ENCODE assay signal across 32 cellular contexts in the genomic region with DNA sequence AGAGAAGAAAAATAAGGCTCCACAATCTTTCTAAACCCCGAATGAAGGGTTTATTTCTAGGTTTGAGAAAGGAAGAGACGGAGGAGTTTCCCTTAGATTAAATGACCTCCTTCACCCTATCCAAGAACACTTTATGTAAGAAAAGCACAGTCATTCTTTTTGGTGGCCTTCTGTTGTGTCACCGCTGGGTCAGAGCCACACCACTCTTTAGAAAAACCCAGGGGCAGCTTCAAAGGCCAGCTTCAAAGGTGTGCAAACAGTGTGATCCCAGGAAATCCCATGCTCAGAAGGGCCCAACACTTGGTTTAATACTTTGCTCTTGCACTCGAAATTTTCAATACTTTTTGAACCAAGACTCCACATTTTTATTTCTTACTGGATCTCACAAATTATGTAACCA. TPM values are rescaled to one million over a fixed set of nuclear protein-coding genes. Genes with fewer than 3 reads are reported as not detected.
"Had no signal": no experiment of that assay in that cellular context is flagged by ENCODE, and none has a peak within 500 bp of the region (broad histone marks: within the 10 kb centered on the region; RNA-seq: fewer than 3 reads in every experiment).

No MANE protein-coding gene starts in this region.

- H3K4me1 ChIP-seq: ascending aorta, breast epithelium, esophagus muscularis mucosa, foreskin keratinocyte, gastrocnemius medialis, heart left ventricle had no signal

- H3K9me3 ChIP-seq: ascending aorta, breast epithelium, esophagus muscularis mucosa, gastrocnemius medialis had no signal

- ATAC-seq: activated naive CD4-positive, alpha-beta T cell treated with anti-CD3 and anti-CD28 coated beads, Interleukin-2, amount 50 U/mL, for 72 hours; activated T-cell treated with anti-CD3 and anti-CD28 coated beads, Interleukin-2, amount 50 U/mL, for 72 hours; foreskin keratinocyte; gastrocnemius medialis; heart left ventricle; WTC11 had no signal

- H3K27ac ChIP-seq: ascending aorta, breast epithelium, cardiac muscle cell, coronary artery, dorsolateral prefrontal cortex, esophagus muscularis mucosa, foreskin keratinocyte, gastrocnemius medialis, heart left ventricle had no signal

- H3K4me1 Mint-ChIP-seq: activated CD4-positive, alpha-beta memory T cell treated with anti-CD3 and anti-CD28 coated beads, Interleukin-2, amount 10 ng/mL, durations not matched to agents 7 days and 5 days; activated CD4-positive, alpha-beta T cell treated with anti-CD3 and anti-CD28 coated beads, Interleukin-2, amount 10 ng/mL, durations not matched to agents 7 days and 5 days; activated naive CD4-positive, alpha-beta T cell treated with anti-CD3 and anti-CD28 coated beads, Interleukin-2, amount 10 ng/mL, durations not matched to agents 7 days and 5 days; activated naive CD8-positive, alpha-beta T cell treated with anti-CD3 and anti-CD28 coated beads, Interleukin-2, amount 10 ng/mL, durations not matched to agents 7 days and 5 days; central memory CD8-positive, alpha-beta T cell had no signal

- H3K4me3 ChIP-seq: ascending aorta, breast epithelium, cardiac muscle cell, coronary artery, dorsolateral prefrontal cortex, esophagus muscularis mucosa, gastrocnemius medialis, heart left ventricle had no signal

- H3K36me3 ChIP-seq: ascending aorta, breast epithelium, cardiac muscle cell, esophagus muscularis mucosa, gastrocnemius medialis, heart left ventricle had no signal

- H3K9me3 Mint-ChIP-seq: activated CD4-positive, alpha-beta memory T cell treated with anti-CD3 and anti-CD28 coated beads, Interleukin-2, amount 10 ng/mL, durations not matched to agents 7 days and 5 days; activated CD4-positive, alpha-beta T cell treated with anti-CD3 and anti-CD28 coated beads, Interleukin-2, amount 10 ng/mL, durations not matched to agents 7 days and 5 days; activated naive CD4-positive, alpha-beta T cell treated with anti-CD3 and anti-CD28 coated beads, Interleukin-2, amount 10 ng/mL, durations not matched to agents 7 days and 5 days; activated naive CD8-positive, alpha-beta T cell treated with anti-CD3 and anti-CD28 coated beads, Interleukin-2, amount 10 ng/mL, durations not matched to agents 7 days and 5 days; activated T-cell treated with anti-CD3 and anti-CD28 coated beads, Interleukin-2, amount 50 U/mL, for 72 hours; dendritic cell treated with granulocyte-macrophage colony-stimulating factor and Interleukin-4, amounts not matched to agents 40 ng/mL and 50 ng/mL, for 4 days; WTC11 had no signal

- H3K27ac Mint-ChIP-seq: activated CD4-positive, alpha-beta memory T cell treated with anti-CD3 and anti-CD28 coated beads, Interleukin-2, amount 10 ng/mL, durations not matched to agents 7 days and 5 days; activated CD4-positive, alpha-beta T cell treated with anti-CD3 and anti-CD28 coated beads, Interleukin-2, amount 10 ng/mL, durations not matched to agents 7 days and 5 days; activated naive CD4-positive, alpha-beta T cell treated with anti-CD3 and anti-CD28 coated beads, Interleukin-2, amount 10 ng/mL, durations not matched to agents 7 days and 5 days; activated naive CD4-positive, alpha-beta T cell treated with anti-CD3 and anti-CD28 coated beads, Interleukin-2, amount 50 U/mL, for 72 hours; activated naive CD8-positive, alpha-beta T cell treated with anti-CD3 and anti-CD28 coated beads, Interleukin-2, amount 10 ng/mL, durations not matched to agents 7 days and 5 days; activated T-cell treated with anti-CD3 and anti-CD28 coated beads, Interleukin-2, amount 50 U/mL, for 24 hours; activated T-cell treated with anti-CD3 and anti-CD28 coated beads, Interleukin-2, amount 50 U/mL, for 72 hours; brain; dendritic cell treated with granulocyte-macrophage colony-stimulating factor and Interleukin-4, amounts not matched to agents 40 ng/mL and 50 ng/mL, for 4 days; WTC11 had no signal

- DNase-seq: activated CD4-positive, alpha-beta memory T cell treated with anti-CD3 and anti-CD28 coated beads, Interleukin-2, amount 10 ng/mL, durations not matched to agents 7 days and 5 days; activated CD4-positive, alpha-beta T cell treated with anti-CD3 and anti-CD28 coated beads for 1 hour; activated CD4-positive, alpha-beta T cell treated with anti-CD3 and anti-CD28 coated beads for 4 hours; activated CD4-positive, alpha-beta T cell treated with anti-CD3 and anti-CD28 coated beads, Interleukin-2, amount 10 ng/mL, durations not matched to agents 7 days and 5 days; activated CD4-positive, alpha-beta T cell treated with anti-CD3 and anti-CD28 coated beads, Interleukin-2, amount 50 U/mL, for 4 hours; activated CD8-positive, alpha-beta memory T cell treated with anti-CD3 and anti-CD28 coated beads, Interleukin-2, amount 50 U/mL, for 48 hours; activated gamma-delta T cell; activated naive CD4-positive, alpha-beta T cell; activated naive CD4-positive, alpha-beta T cell treated with anti-CD3 and anti-CD28 coated beads, Interleukin-2, amount 10 ng/mL, durations not matched to agents 7 days and 5 days; activated naive CD8-positive, alpha-beta T cell treated with anti-CD3 and anti-CD28 coated beads, Interleukin-2, amount 10 ng/mL, durations not matched to agents 7 days and 5 days; activated T-cell treated with anti-CD3 and anti-CD28 coated beads for 4 hours; activated T-cell treated with anti-CD3 and anti-CD28 coated beads, Interleukin-2, amount 50 U/mL, for 24 hours; activated T-cell treated with anti-CD3 and anti-CD28 coated beads, Interleukin-2, amount 50 U/mL, for 72 hours; dorsolateral prefrontal cortex; effector memory CD4-positive, alpha-beta T cell; erythroblast; foreskin keratinocyte; gastrocnemius medialis; glutamatergic neuron; heart left ventricle; T-helper 2 cell had no signal

- H3K36me3 Mint-ChIP-seq: activated naive CD4-positive, alpha-beta T cell treated with anti-CD3 and anti-CD28 coated beads, Interleukin-2, amount 10 ng/mL, durations not matched to agents 7 days and 5 days; activated naive CD8-positive, alpha-beta T cell treated with anti-CD3 and anti-CD28 coated beads, Interleukin-2, amount 10 ng/mL, durations not matched to agents 7 days and 5 days; WTC11 had no signal

- H3K4me3 Mint-ChIP-seq: activated CD4-positive, alpha-beta memory T cell treated with anti-CD3 and anti-CD28 coated beads, Interleukin-2, amount 10 ng/mL, durations not matched to agents 7 days and 5 days; activated CD4-positive, alpha-beta T cell treated with anti-CD3 and anti-CD28 coated beads, Interleukin-2, amount 10 ng/mL, durations not matched to agents 7 days and 5 days; activated naive CD4-positive, alpha-beta T cell treated with anti-CD3 and anti-CD28 coated beads, Interleukin-2, amount 10 ng/mL, durations not matched to agents 7 days and 5 days; activated naive CD8-positive, alpha-beta T cell treated with anti-CD3 and anti-CD28 coated beads, Interleukin-2, amount 10 ng/mL, durations not matched to agents 7 days and 5 days; activated T-cell treated with anti-CD3 and anti-CD28 coated beads, Interleukin-2, amount 50 U/mL, for 24 hours; activated T-cell treated with anti-CD3 and anti-CD28 coated beads, Interleukin-2, amount 50 U/mL, for 72 hours; brain; central memory CD8-positive, alpha-beta T cell; dendritic cell treated with granulocyte-macrophage colony-stimulating factor and Interleukin-4, amounts not matched to agents 40 ng/mL and 50 ng/mL, for 4 days; WTC11 had no signal

RNA-seq across cellular contexts. Expression of gene ST8SIA3, which starts 7.1 kb away (rescaled TPM):
- total RNA-seq: activated CD4-positive, alpha-beta memory T cell treated with anti-CD3 and anti-CD28 coated beads, Interleukin-2, amount 10 ng/mL, durations not matched to agents 7 days and 5 days; activated CD4-positive, alpha-beta T cell treated with anti-CD3 and anti-CD28 coated beads, Interleukin-2, amount 10 ng/mL, durations not matched to agents 7 days and 5 days; activated naive CD4-positive, alpha-beta T cell treated with anti-CD3 and anti-CD28 coated beads, Interleukin-2, amount 50 U/mL, for 72 hours; activated naive CD8-positive, alpha-beta T cell treated with anti-CD3 and anti-CD28 coated beads, Interleukin-2, amount 10 ng/mL, durations not matched to agents 7 days and 5 days; activated T-cell treated with anti-CD3 and anti-CD28 coated beads, Interleukin-2, amount 50 U/mL, for 72 hours; ascending aorta; breast epithelium; cardiac muscle cell; foreskin keratinocyte; gastrocnemius medialis; T-helper 1 cell treated with Interleukin-12 subunit alpha and Interleukin-12 subunit beta and Interleukin-4 antibody, amounts not matched to agents 30 ng/mL and 1 ng/mL, for 36 hours had no signal
- polyA plus RNA-seq: cardiac muscle cell, foreskin keratinocyte, heart left ventricle had no signal
